ENCODE assay signal across 28 cellular contexts in the genomic region with DNA sequence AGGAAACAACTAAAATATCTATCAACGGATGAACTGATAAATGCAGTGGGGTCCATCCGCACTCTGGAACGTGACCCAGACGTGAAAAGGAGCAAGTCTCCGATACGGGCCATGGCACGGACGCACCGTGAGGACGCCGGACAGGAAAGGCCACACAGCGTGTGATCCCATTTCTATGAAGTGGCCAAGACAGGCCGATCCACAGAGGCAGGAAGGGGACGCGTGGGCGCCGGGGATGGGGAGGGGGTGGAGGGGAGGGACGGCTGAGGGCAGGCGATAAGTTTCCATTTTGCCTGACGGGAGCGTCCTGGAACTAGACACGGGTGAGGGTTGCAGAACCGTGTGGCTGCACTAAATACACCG. TPM values are rescaled to one million over a fixed set of nuclear protein-coding genes. Genes with fewer than 3 reads are reported as not detected.
"Had no signal": no experiment of that assay in that cellular context is flagged by ENCODE, and none has a peak within 500 bp of the region (broad histone marks: within the 10 kb centered on the region; RNA-seq: fewer than 3 reads in every experiment).

No MANE protein-coding gene starts in this region.

- H3K4me1 ChIP-seq: ascending aorta, pancreas, prostate gland, uterus had no signal

- H3K36me3 ChIP-seq: ascending aorta, cardiac muscle cell, pancreas, prostate gland, spleen, transverse colon, uterus had no signal

- DNase-seq: activated CD4-positive, alpha-beta memory T cell treated with anti-CD3 and anti-CD28 coated beads, Interleukin-2, amount 10 ng/mL, durations not matched to agents 7 days and 5 days; activated CD4-positive, alpha-beta T cell treated with anti-CD3 and anti-CD28 coated beads for 1 hour; activated CD4-positive, alpha-beta T cell treated with anti-CD3 and anti-CD28 coated beads, Interleukin-2, amount 10 ng/mL, durations not matched to agents 7 days and 5 days; activated CD8-positive, alpha-beta memory T cell treated with anti-CD3 and anti-CD28 coated beads, Interleukin-2, amount 50 U/mL, for 48 hours; activated gamma-delta T cell; activated naive CD4-positive, alpha-beta T cell treated with anti-CD3 and anti-CD28 coated beads, Interleukin-2, amount 10 ng/mL, durations not matched to agents 7 days and 5 days; activated naive CD8-positive, alpha-beta T cell treated with anti-CD3 and anti-CD28 coated beads, Interleukin-2, amount 10 ng/mL, durations not matched to agents 7 days and 5 days; activated T-cell treated with anti-CD3 and anti-CD28 coated beads, Interleukin-2, amount 50 U/mL, for 24 hours; effector memory CD4-positive, alpha-beta T cell; hypothalamus; immature natural killer cell; kidney; left colon; retina; spleen; stimulated activated CD4-positive, alpha-beta T cell treated with anti-CD3 and anti-CD28 coated beads, Interleukin-2, amount 100 ng/mL, for 48 hours; stimulated activated naive CD4-positive, alpha-beta T cell treated with Interleukin-2 at 50 U/mL for 16 hours; testis; transverse colon had no signal

- FAIRE-seq: frontal cortex, kidney, pancreas had no signal

- H3K4me3 ChIP-seq: ascending aorta, cardiac muscle cell, coronary artery, dorsolateral prefrontal cortex, pancreas, prostate gland, spleen, testis, transverse colon, uterus had no signal

- H3K27ac ChIP-seq: ascending aorta, cardiac muscle cell, coronary artery, pancreas, prostate gland, testis had no signal

- H3K9me3 ChIP-seq: ascending aorta, pancreas, prostate gland, testis, transverse colon, uterus had no signal

- H3K27me3 ChIP-seq: ascending aorta, cardiac muscle cell, dorsolateral prefrontal cortex, pancreas, testis, transverse colon, uterus had no signal

- ATAC-seq: left colon had no signal

RNA-seq across cellular contexts. Expression of gene SHC2, which starts 13.8 kb away (rescaled TPM):
- total RNA-seq: activated CD4-positive, alpha-beta memory T cell treated with anti-CD3 and anti-CD28 coated beads, Interleukin-2, amount 10 ng/mL, durations not matched to agents 7 days and 5 days; activated CD4-positive, alpha-beta T cell treated with anti-CD3 and anti-CD28 coated beads, Interleukin-2, amount 10 ng/mL, durations not matched to agents 7 days and 5 days; T-helper 1 cell treated with Interleukin-12 subunit alpha and Interleukin-12 subunit beta and Interleukin-4 antibody, amounts not matched to agents 30 ng/mL and 1 ng/mL, for 36 hours had no signal
- polyA plus RNA-seq: immature natural killer cell had no signal

RNA-seq across cellular contexts. Expression of gene C2CD4C, which starts 38.1 kb away (rescaled TPM):
- total RNA-seq: activated CD4-positive, alpha-beta T cell treated with anti-CD3 and anti-CD28 coated beads, Interleukin-2, amount 10 ng/mL, durations not matched to agents 7 days and 5 days; activated naive CD8-positive, alpha-beta T cell treated with anti-CD3 and anti-CD28 coated beads, Interleukin-2, amount 10 ng/mL, durations not matched to agents 7 days and 5 days; T-helper 1 cell treated with Interleukin-12 subunit alpha and Interleukin-12 subunit beta and Interleukin-4 antibody, amounts not matched to agents 30 ng/mL and 1 ng/mL, for 36 hours had no signal
- polyA plus RNA-seq: immature natural killer cell had no signal

RNA-seq across cellular contexts. Expression of gene MADCAM1, which starts 49.2 kb away (rescaled TPM):
- total RNA-seq: ascending aorta had no signal
